ENCODE assay signal across 13 cellular contexts in genomic region chr2:191593622-191594416, GRCh38.
DNase-seq lines count a peak whose midpoint lies in the region; ATAC-seq and TF ChIP-seq lines count a peak whose summit lies in the region.
"Had no signal": no experiment of that assay in that cellular context is flagged by ENCODE, and none has a peak within 500 bp of the region (broad histone marks: within the 10 kb centered on the region; RNA-seq: fewer than 3 reads in every experiment).

No MANE protein-coding gene starts in this region.

- H3K27ac ChIP-seq in heart right ventricle (no peak overlapping the region), RWPE2 (ENCODE audit: poor library complexity, severe bottlenecking) (peak overlapping the region; percentile 96), Peyer's patch (no peak overlapping the region)
- H3K27ac ChIP-seq: ovary, tibial artery had no signal

- H3K36me3 Mint-ChIP-seq in activated CD4-positive, alpha-beta T cell treated with anti-CD3 and anti-CD28 coated beads, Interleukin-2, amount 10 ng/mL, durations not matched to agents 24 days and 14 days (ENCODE audit: low read depth), result no peaks in the 10 kb centered on the region

- H3K27me3 ChIP-seq in heart right ventricle (peaks cover 1 to 26% (median 9%) of the 10 kb centered on the region in 7 donors), RWPE2 (ENCODE audit: insufficient read depth, poor library complexity, severe bottlenecking) (no peaks in the 10 kb centered on the region), Peyer's patch (no peaks in the 10 kb centered on the region)
- H3K27me3 ChIP-seq: ovary, tibial artery had no signal

- H3K27me3 Mint-ChIP-seq in activated CD4-positive, alpha-beta T cell treated with anti-CD3 and anti-CD28 coated beads, Interleukin-2, amount 10 ng/mL, durations not matched to agents 24 days and 14 days, result peaks cover 5% of the 10 kb centered on the region

- H3K4me3 Mint-ChIP-seq in activated CD4-positive, alpha-beta T cell treated with anti-CD3 and anti-CD28 coated beads, Interleukin-2, amount 10 ng/mL, durations not matched to agents 24 days and 14 days, result no peak overlapping the region

- ATAC-seq in left cardiac atrium (peak; percentile 44 to 94), heart right ventricle (no peak), RWPE2 (ENCODE audit: low read depth) (peak; percentile 95)
- ATAC-seq: mucosa of descending colon had no signal

- H3K4me1 ChIP-seq in heart right ventricle, result no peaks in the 10 kb centered on the region
- H3K4me1 ChIP-seq in RWPE2 (ENCODE audit: insufficient read depth, poor library complexity, severe bottlenecking), result peaks cover 23% of the 10 kb centered on the region
- no peaks in the 10 kb centered on the region for H3K4me1 ChIP-seq in Peyer's patch
- H3K4me1 ChIP-seq: tibial artery had no signal

- H3K9me3 Mint-ChIP-seq in activated CD4-positive, alpha-beta T cell treated with anti-CD3 and anti-CD28 coated beads, Interleukin-2, amount 10 ng/mL, durations not matched to agents 24 days and 14 days, result no peaks in the 10 kb centered on the region

- H3K36me3 ChIP-seq in heart right ventricle (no peaks in the 10 kb centered on the region), RWPE2 (ENCODE audit: low read depth) (no peaks in the 10 kb centered on the region), Peyer's patch (no peaks in the 10 kb centered on the region)
- H3K36me3 ChIP-seq: ovary, tibial artery had no signal

- H3K4me3 ChIP-seq in heart right ventricle (no peak overlapping the region), RWPE2 (ENCODE audit: severe bottlenecking) (no peak overlapping the region), fibroblast of pulmonary artery (replicated peaks; ENCODE audit: low read depth, low read length) (no peak overlapping the region), Peyer's patch (no peak overlapping the region)
- H3K4me3 ChIP-seq: mucosa of descending colon, ovary, tibial artery had no signal

- no peak for TF ChIP-seq POLR2A in Peyer's patch (IDR thresholded peaks at IDR 0.05)

- intact Hi-C loops in left cardiac atrium (cut with DNase I) (no loop called here), heart right ventricle (cut with DNase I) (no loop called here)
- intact Hi-C loops in activated CD4-positive, alpha-beta T cell treated with anti-CD3 and anti-CD28 coated beads, Interleukin-2, amount 10 ng/mL, durations not matched to agents 24 days and 14 days (cut with micrococcal nuclease), result no loop called here

- no peaks in the 10 kb centered on the region for H3K4me1 Mint-ChIP-seq in activated CD4-positive, alpha-beta T cell treated with anti-CD3 and anti-CD28 coated beads, Interleukin-2, amount 10 ng/mL, durations not matched to agents 24 days and 14 days

- WGBS in heart right ventricle, 2 donors, result 71 to 81% methylated on average over 5 of the region's 5 CpGs

- DNase-seq in left cardiac atrium, result no peak
- DNase-seq in heart right ventricle, result no peak
- peak; percentile 89 for DNase-seq in RWPE2 (ENCODE audit: low spot score)
- DNase-seq in fibroblast of pulmonary artery (ENCODE audit: low read depth), result peak; percentile 39
- DNase-seq in MV-4-11 (lab: John Stamatoyannopoulos, UW), result no peak
- DNase-seq in activated CD4-positive, alpha-beta T cell treated with anti-CD3 and anti-CD28 coated beads, Interleukin-2, amount 10 ng/mL, durations not matched to agents 24 days and 14 days, result no peak
- DNase-seq in GM13976 (ENCODE audit: low spot score), result no peak
- no peak for DNase-seq in Peyer's patch
- DNase-seq: activated gamma-delta T cell treated with Interleukin-2 at 50 U/mL for 16 hours, mucosa of descending colon, NCI-H1092 treated with DMSO at 0.1 percent for 48 hours, ovary, tibial artery had no signal

- peaks cover 0 to 11% (median 0%) of the 10 kb centered on the region in 11 donors for H3K9me3 ChIP-seq in heart right ventricle
- H3K9me3 ChIP-seq in RWPE2 (ENCODE audit: severe bottlenecking), result no peaks in the 10 kb centered on the region
- H3K9me3 ChIP-seq in Peyer's patch, result no peaks in the 10 kb centered on the region
- H3K9me3 ChIP-seq: mucosa of descending colon, ovary had no signal

- in situ Hi-C loops in GM13976 (cut with MboI; ENCODE audit: low sequenced_read_pairs, unreplicated experiment), result no loop called here

- TF ChIP-seq CTCF in heart right ventricle (IDR thresholded peaks at IDR 0.05) (no peak), RWPE2 (IDR thresholded peaks at IDR 0.05; ENCODE audit: poor library complexity, severe bottlenecking) (no peak), fibroblast of pulmonary artery (IDR thresholded peaks at IDR 0.05; ENCODE audit: low read length, missing control alignments) (no peak), GM13976 (IDR thresholded peaks at IDR 0.05; ENCODE audit: borderline replicate concordance, control extremely low read depth, extremely low read depth, insufficient read depth, missing control alignments) (no peak), Peyer's patch (IDR thresholded peaks at IDR 0.05) (no peak)

- H3K27ac Mint-ChIP-seq in activated CD4-positive, alpha-beta T cell treated with anti-CD3 and anti-CD28 coated beads, Interleukin-2, amount 10 ng/mL, durations not matched to agents 24 days and 14 days, result no peak overlapping the region

Comparison
In these comparisons a context has a peak if more than half of its experiments do, and no peak if none do; other contexts are left out.
1. ATAC-seq: peak in left cardiac atrium (2 of 2) and RWPE2 (single experiment); none in heart right ventricle (0 of 8).
2. DNase-seq: peak in RWPE2 (single experiment) and fibroblast of pulmonary artery (single experiment); none in left cardiac atrium (single experiment), heart right ventricle (0 of 2), MV-4-11 (single experiment), activated CD4-positive, alpha-beta T cell treated with anti-CD3 and anti-CD28 coated beads, Interleukin-2, amount 10 ng/mL, durations not matched to agents 24 days and 14 days (single experiment), GM13976 (single experiment) and Peyer's patch (0 of 3).